In genomic region chr9:136088481-136088938, GRCh38 we compare ENCODE assay signal across 16 cellular contexts. TPM values are rescaled to one million over a fixed set of nuclear protein-coding genes. Genes with fewer than 3 reads are reported as not detected.
DNase-seq lines count a peak whose midpoint lies in the region; ATAC-seq and TF ChIP-seq lines count a peak whose summit lies in the region.
"Had no signal": no experiment of that assay in that cellular context is flagged by ENCODE, and none has a peak within 500 bp of the region (broad histone marks: within the 10 kb centered on the region; RNA-seq: fewer than 3 reads in every experiment).

No MANE protein-coding gene starts in this region.

- H3K4me3 ChIP-seq in mucosa of stomach (ENCODE audit: low read length) (no peak overlapping the region), uterus (no peak overlapping the region)
- H3K4me3 ChIP-seq: ovary had no signal

- no peak for TF ChIP-seq POLR2A in uterus (IDR thresholded peaks at IDR 0.05)

- ATAC-seq in Right ventricle myocardium superior (ENCODE audit: poor library complexity) (no peak), left ventricle myocardium superior (no peak), GM19035 (IDR thresholded peaks at IDR 0.05; ENCODE audit: unreplicated experiment) (no peak), GM21528 (IDR thresholded peaks at IDR 0.05; ENCODE audit: low FRiP score, unreplicated experiment) (no peak)

- H3K9ac ChIP-seq in mucosa of stomach (ENCODE audit: low read length), result peak overlapping the region; percentile 39

- H3K27me3 ChIP-seq in mucosa of stomach (ENCODE audit: control insufficient read depth, insufficient read depth, low read length) (no peaks in the 10 kb centered on the region), uterus (no peaks in the 10 kb centered on the region)
- H3K27me3 ChIP-seq: brain microvascular endothelial cell, ovary had no signal

- peak overlapping the region; percentile 19 for H3K27ac ChIP-seq in cingulate gyrus (ENCODE audit: low read depth, low read length)
- peak overlapping the region; percentile 3 to 93 for H3K27ac ChIP-seq in uterus
- H3K27ac ChIP-seq: brain microvascular endothelial cell, ovary had no signal

- no peaks in the 10 kb centered on the region for H3K9me3 ChIP-seq in mucosa of stomach (ENCODE audit: control insufficient read depth, low read length)
- H3K9me3 ChIP-seq in uterus, result no peaks in the 10 kb centered on the region
- H3K9me3 ChIP-seq: ovary, spleen had no signal

- peaks cover 42% of the 10 kb centered on the region for H3K4me1 ChIP-seq in mucosa of stomach (ENCODE audit: control insufficient read depth, insufficient read depth, low read length)
- peaks cover 0 to 61% of the 10 kb centered on the region in 2 donors for H3K4me1 ChIP-seq in uterus

- DNase-seq in Right ventricle myocardium superior (peak; percentile 35), left ventricle myocardium superior (no peak), uterus (no peak), superior temporal gyrus (ENCODE audit: extremely low spot score) (no peak)
- DNase-seq: activated CD4-positive, CD25-positive, alpha-beta regulatory T cell; activated naive CD4-positive, alpha-beta T cell treated with anti-CD3 and anti-CD28 coated beads for 36 hours; brain microvascular endothelial cell; midbrain; NCI-H2029 treated with DMSO at 0.1 percent for 48 hours; T-helper 17 cell had no signal

- TF ChIP-seq CTCF in uterus (IDR thresholded peaks at IDR 0.05), result no peak

- H3K36me3 ChIP-seq in mucosa of stomach (ENCODE audit: control insufficient read depth, insufficient read depth, low read length) (no peaks in the 10 kb centered on the region), uterus (no peaks in the 10 kb centered on the region)
- H3K36me3 ChIP-seq: ovary had no signal

- intact Hi-C loops in Right ventricle myocardium superior (cut with DNase I), result loop anchor here (5.0 kb wide), 1 partner anchor 34 kb away; no protein-coding TSS in a partner anchor
- intact Hi-C loops in left ventricle myocardium superior (cut with micrococcal nuclease), result no loop called here
- intact Hi-C loops in uterus (cut with DNase I; ENCODE audit: low total_unique reads), result no loop called here

RNA-seq across cellular contexts. Expression of gene NACC2, which starts 6.6 kb away (rescaled TPM):
- 30.8 TPM for total RNA-seq in Right ventricle myocardium superior
- 39.1 TPM for total RNA-seq in left ventricle myocardium superior
- 10 to 100 TPM in 3 of 4 donors, 1 to 10 TPM in 1; 8.2 to 57.5 (median 19.1) TPM for total RNA-seq in uterus

RNA-seq across cellular contexts. Expression of gene TMEM250, which starts 30.2 kb away (rescaled TPM):
- total RNA-seq in Right ventricle myocardium superior (16.4 TPM), left ventricle myocardium superior (16.6 TPM), uterus (10 to 100 TPM; 14.7 to 42.0 (median 28.0) TPM)
